In the genomic region with DNA sequence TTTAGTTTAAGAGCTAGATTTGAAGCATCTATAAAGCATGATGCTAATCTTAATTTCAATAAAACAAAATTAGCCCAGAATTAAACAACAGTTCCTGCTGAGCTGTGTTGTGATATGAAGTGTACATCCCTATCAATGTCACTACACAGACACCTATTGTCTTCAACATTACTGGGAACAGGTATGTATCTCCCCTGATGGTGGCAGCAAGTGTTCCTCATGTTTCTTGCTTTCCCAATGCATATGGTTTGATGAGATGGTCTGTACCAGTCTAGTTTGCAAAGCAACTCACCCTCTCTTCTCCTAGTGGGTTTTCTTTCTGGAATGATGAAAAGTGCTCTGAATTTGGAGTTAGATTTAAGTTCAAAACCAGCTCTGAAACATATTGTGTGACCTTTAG, we compare ENCODE assay signal across 16 cellular contexts. TPM values are rescaled to one million over a fixed set of nuclear protein-coding genes. Genes with fewer than 3 reads are reported as not detected.
DNase-seq lines count a peak whose midpoint lies in the region; ATAC-seq lines count a peak whose summit lies in the region.
"Had no signal": no experiment of that assay in that cellular context is flagged by ENCODE, and none has a peak within 500 bp of the region (broad histone marks: within the 10 kb centered on the region; RNA-seq: fewer than 3 reads in every experiment).

No MANE protein-coding gene starts in this region.

- no peak overlapping the region for H3K27ac Mint-ChIP-seq in activated T-cell treated with anti-CD3 and anti-CD28 coated beads, Interleukin-2, amount 50 U/mL, for 72 hours
- H3K27ac Mint-ChIP-seq: activated CD8-positive, alpha-beta memory T cell treated with anti-CD3 and anti-CD28 coated beads, Interleukin-2, amount 10 ng/mL, durations not matched to agents 7 days and 5 days; activated T-helper 17 cell treated with anti-CD3 and anti-CD28 coated beads, Interleukin-2, amount 50 U/mL, for 72 hours; brain had no signal

- ATAC-seq in GM21367 (IDR thresholded peaks at IDR 0.05; ENCODE audit: unreplicated experiment) (peak; percentile 49), left lobe of liver (peak; percentile 53), HG03342 (IDR thresholded peaks at IDR 0.05; ENCODE audit: unreplicated experiment) (no peak)
- no peak for ATAC-seq in activated T-cell treated with anti-CD3 and anti-CD28 coated beads, Interleukin-2, amount 50 U/mL, for 72 hours (replicated peaks in 1 of 2)
- ATAC-seq: A549; activated CD8-positive, alpha-beta memory T cell treated with anti-CD3 and anti-CD28 coated beads, Interleukin-2, amount 10 ng/mL, durations not matched to agents 7 days and 5 days; activated T-helper 17 cell treated with anti-CD3 and anti-CD28 coated beads, Interleukin-2, amount 50 U/mL, for 72 hours had no signal

- H3K9me3 Mint-ChIP-seq in activated T-cell treated with anti-CD3 and anti-CD28 coated beads, Interleukin-2, amount 50 U/mL, for 72 hours: no peaks in the 10 kb centered on the region
- H3K9me3 Mint-ChIP-seq: activated T-helper 17 cell treated with anti-CD3 and anti-CD28 coated beads, Interleukin-2, amount 50 U/mL, for 72 hours; brain had no signal

- H3K4me3 Mint-ChIP-seq in activated T-cell treated with anti-CD3 and anti-CD28 coated beads, Interleukin-2, amount 50 U/mL, for 72 hours: no peak overlapping the region
- H3K4me3 Mint-ChIP-seq: activated CD8-positive, alpha-beta memory T cell treated with anti-CD3 and anti-CD28 coated beads, Interleukin-2, amount 10 ng/mL, durations not matched to agents 7 days and 5 days; activated T-helper 17 cell treated with anti-CD3 and anti-CD28 coated beads, Interleukin-2, amount 50 U/mL, for 72 hours; brain had no signal

- DNase-seq in NCI-H1417 (lab: John Stamatoyannopoulos, UW) (peak; percentile 14 to 61 (median 23)), NCI-H1417 treated with DMSO at 0.1 percent for 48 hours (lab: John Stamatoyannopoulos, UW) (no peak), NCI-H526 treated with DMSO at 0.1 percent for 48 hours (lab: John Stamatoyannopoulos, UW) (peak; percentile 48), left lobe of liver (ENCODE audit: low spot score) (no peak), posterior vena cava (ENCODE audit: low spot score) (no peak)
- no peak for DNase-seq in activated T-cell treated with anti-CD3 and anti-CD28 coated beads, Interleukin-2, amount 50 U/mL, for 72 hours
- DNase-seq: activated CD4-positive, alpha-beta T cell treated with anti-CD3 and anti-CD28 coated beads for 48 hours; activated CD8-positive, alpha-beta memory T cell treated with anti-CD3 and anti-CD28 coated beads, Interleukin-2, amount 10 ng/mL, durations not matched to agents 7 days and 5 days; GDM1; NCI-H1048; nucleus accumbens had no signal

- peaks cover 35% of the 10 kb centered on the region for H3K27me3 Mint-ChIP-seq in activated T-cell treated with anti-CD3 and anti-CD28 coated beads, Interleukin-2, amount 50 U/mL, for 72 hours (ENCODE audit: low read depth)
- H3K27me3 Mint-ChIP-seq: brain had no signal

- H3K4me1 Mint-ChIP-seq in activated T-cell treated with anti-CD3 and anti-CD28 coated beads, Interleukin-2, amount 50 U/mL, for 72 hours (ENCODE audit: low read depth): no peaks in the 10 kb centered on the region
- H3K4me1 Mint-ChIP-seq: activated CD8-positive, alpha-beta memory T cell treated with anti-CD3 and anti-CD28 coated beads, Interleukin-2, amount 10 ng/mL, durations not matched to agents 7 days and 5 days; activated T-helper 17 cell treated with anti-CD3 and anti-CD28 coated beads, Interleukin-2, amount 50 U/mL, for 72 hours; brain had no signal

- intact Hi-C loops in posterior vena cava (cut with DNase I): no loop called here

- no peaks in the 10 kb centered on the region for H3K36me3 Mint-ChIP-seq in activated T-cell treated with anti-CD3 and anti-CD28 coated beads, Interleukin-2, amount 50 U/mL, for 72 hours (ENCODE audit: insufficient read depth in 2 of 2)
- H3K36me3 Mint-ChIP-seq: activated CD8-positive, alpha-beta memory T cell treated with anti-CD3 and anti-CD28 coated beads, Interleukin-2, amount 10 ng/mL, durations not matched to agents 7 days and 5 days had no signal

RNA-seq across cellular contexts. Expression of a gene that starts 38.1 kb away (rescaled TPM):
- total RNA-seq in left lobe of liver (15.1 TPM), posterior vena cava (1 to 10 TPM; 7.5 to 9.8 TPM)
- under 1 TPM in 1 of 2 donors, not detected in 1; 0.19 TPM for total RNA-seq in activated T-cell treated with anti-CD3 and anti-CD28 coated beads, Interleukin-2, amount 50 U/mL, for 72 hours
- total RNA-seq: activated CD8-positive, alpha-beta memory T cell treated with anti-CD3 and anti-CD28 coated beads, Interleukin-2, amount 10 ng/mL, durations not matched to agents 7 days and 5 days; activated T-helper 17 cell treated with anti-CD3 and anti-CD28 coated beads, Interleukin-2, amount 50 U/mL, for 72 hours had no signal

Comparison
In these comparisons a context has a peak if more than half of its experiments do, and no peak if none do; other contexts are left out.
1. DNase-seq: peak in NCI-H1417 (3 of 3) and NCI-H526 treated with DMSO at 0.1 percent for 48 hours (single experiment); none in NCI-H1417 treated with DMSO at 0.1 percent for 48 hours (single experiment), left lobe of liver (single experiment), posterior vena cava (single experiment) and activated T-cell treated with anti-CD3 and anti-CD28 coated beads, Interleukin-2, amount 50 U/mL, for 72 hours (0 of 2).
2. ATAC-seq: peak in GM21367 (single experiment) and left lobe of liver (single experiment); none in activated T-cell treated with anti-CD3 and anti-CD28 coated beads, Interleukin-2, amount 50 U/mL, for 72 hours (0 of 2) and HG03342 (single experiment).
3. RNA of a gene that starts 38.1 kb away (total RNA-seq): 15.1 TPM in left lobe of liver (single experiment) and 7.5 to 9.8 TPM in posterior vena cava; 0.19 TPM in activated T-cell treated with anti-CD3 and anti-CD28 coated beads, Interleukin-2, amount 50 U/mL, for 72 hours; every median in the first group is over 4 times any median in the second.